ENCODE assay signal across 1 cellular context in genomic region chr3:187242900-187243299, GRCh38.
TF ChIP-seq lines count a peak whose summit lies in the region.

No MANE protein-coding gene starts in this region.

TF ChIP-seq in IMR-90, 13 proteins besides CTCF, POLR2A, EP300 and RAD21:
- no peak for TF ChIP-seq CHD1 (IDR thresholded peaks at IDR 0.05; ENCODE audit: low read depth, low read length)
- no peak for TF ChIP-seq MAZ (IDR thresholded peaks at IDR 0.05; ENCODE audit: borderline replicate concordance, low read depth, low read length)
- TF ChIP-seq SMC3 (IDR thresholded peaks at IDR 0.05; ENCODE audit: low read depth, low read length), result no peak
- TF ChIP-seq ELK1 (IDR thresholded peaks at IDR 0.05; ENCODE audit: borderline replicate concordance, low read depth, low read length), result no peak
- no peak for TF ChIP-seq RFX5 (IDR thresholded peaks at IDR 0.05; ENCODE audit: low read depth, low read length)
- TF ChIP-seq RCOR1 (IDR thresholded peaks at IDR 0.05; ENCODE audit: insufficient replicate concordance, low read length), result no peak
- no peak for TF ChIP-seq NFE2L2 (IDR thresholded peaks at IDR 0.05; ENCODE audit: low read depth, low read length)
- TF ChIP-seq CEBPB (IDR thresholded peaks at IDR 0.05; ENCODE audit: low read depth, low read length), result no peak
- no peak for TF ChIP-seq MAFK (IDR thresholded peaks at IDR 0.05; ENCODE audit: low read depth, low read length)
- TF ChIP-seq BHLHE40 (IDR thresholded peaks at IDR 0.05; ENCODE audit: low read depth, low read length), result no peak
- TF ChIP-seq MXI1 (IDR thresholded peaks at IDR 0.05; ENCODE audit: borderline replicate concordance, low read depth, low read length), result no peak
- no peak for TF ChIP-seq FOS (IDR thresholded peaks at IDR 0.05; ENCODE audit: low read depth, low read length)
- no peak for TF ChIP-seq USF2 (IDR thresholded peaks at IDR 0.05; ENCODE audit: low read depth, low read length)
